ENCODE assay signal across 8 cellular contexts in the genomic region with DNA sequence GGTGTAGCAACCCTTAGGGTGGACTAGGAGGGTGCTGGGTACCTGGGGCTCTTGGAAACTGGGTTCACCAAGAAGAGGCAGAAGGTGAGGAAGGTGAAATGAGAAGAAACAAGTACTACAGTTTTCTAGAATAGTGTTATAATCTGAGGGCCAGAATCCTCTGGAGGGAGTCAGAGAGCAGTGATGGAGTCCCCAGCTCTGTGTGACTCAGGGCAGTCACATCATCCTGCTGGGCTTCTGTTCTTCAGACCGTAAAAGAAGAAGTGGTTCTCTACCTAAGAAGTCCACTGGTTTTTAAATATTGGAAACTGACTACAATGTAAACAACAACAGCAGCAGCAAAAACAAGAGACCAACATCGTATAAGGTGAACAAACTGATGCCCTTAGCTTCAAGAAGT.
A peak's percentile ranks its signal among the peaks of the same experiment; 100 is the strongest.
DNase-seq lines count a peak whose midpoint lies in the region; ATAC-seq and TF ChIP-seq lines count a peak whose summit lies in the region.

No MANE protein-coding gene starts in this region.

- H3K4me1 ChIP-seq in Caco-2 (no peaks in the 10 kb centered on the region; the same call in 1 of the 2 replicates), left lung (peaks cover 16 to 24% of the 10 kb centered on the region in 2 donors)

- CTCF ChIA-PET in CD4-positive, alpha-beta T cell (lab: Charles Lee) = interaction anchor here (0.6 to 1.5 kb wide), 5 partner anchors 12 to 412 kb away, joined by 3 to 7 read pairs (median 3); no protein-coding TSS in a partner anchor
- CTCF ChIA-PET in Caco-2 (lab: Charles Lee) = interaction anchor here (0.5 to 1.6 kb wide), 4 partner anchors 9 to 413 kb away, joined by 3 to 7 read pairs (median 3); no protein-coding TSS in a partner anchor

- peak; percentile 50 for ATAC-seq in CD4-positive, alpha-beta T cell (ENCODE audit: poor library complexity)
- ATAC-seq in GM19328 (IDR thresholded peaks at IDR 0.05; ENCODE audit: unreplicated experiment) (peak; percentile 61), left lung (no peak)

- no TSS peak for BruUV-seq in Caco-2 (replicated peaks; lab: Mats Ljungman, UMichigan)

- H3K9me3 ChIP-seq in CD4-positive, alpha-beta T cell (ENCODE audit: control insufficient read depth, low read length) = no peaks in the 10 kb centered on the region
- H3K9me3 ChIP-seq in Caco-2 (no peaks in the 10 kb centered on the region), left lung (no peaks in the 10 kb centered on the region)

- DNase-seq in CD4-positive, alpha-beta T cell = peak in 5 of 10 experiments; percentile 16 to 43 (median 19)
- DNase-seq in SW480 (ENCODE audit: low spot score) = peak; percentile 21
- peak; percentile 39 for DNase-seq in iPS-NIHi7 (ENCODE audit: extremely low spot score)
- no peak for DNase-seq in NAMALWA (ENCODE audit: low spot score)
- DNase-seq in Caco-2 = no peak
- DNase-seq in left lung = no peak
- no peak for DNase-seq in DMS79 (lab: John Stamatoyannopoulos, UW)

- POLR2A ChIA-PET in CD4-positive, alpha-beta T cell (lab: Charles Lee) = no interaction called here
- POLR2A ChIA-PET in Caco-2 (lab: Charles Lee) = no interaction called here

- no peaks in the 10 kb centered on the region for H3K9me3 Mint-ChIP-seq in CD4-positive, alpha-beta T cell
- H3K9me3 Mint-ChIP-seq in Caco-2 (ENCODE audit: unreplicated experiment) = no peaks in the 10 kb centered on the region

- H3K27ac Mint-ChIP-seq in CD4-positive, alpha-beta T cell = no peak overlapping the region
- H3K27ac Mint-ChIP-seq in Caco-2 (ENCODE audit: unreplicated experiment) = no peak overlapping the region

- intact Hi-C loops in CD4-positive, alpha-beta T cell (cut with DNase I, micrococcal nuclease) = loop anchor here (1.0 to 10.0 kb wide), 5 partner anchors 223 to 1038 kb away; no protein-coding TSS in a partner anchor
- intact Hi-C loops in Caco-2 (cut with micrococcal nuclease; ENCODE audit: unreplicated experiment) = no loop called here
- intact Hi-C loops in left lung (cut with DNase I) = loop anchor here in 1 of 2 donors (10.0 kb wide), 1 partner anchor 171 kb away; no protein-coding TSS in a partner anchor

- TF ChIP-seq CTCF in CD4-positive, alpha-beta T cell (IDR thresholded peaks at IDR 0.05) = peak; percentile 64
- TF ChIP-seq CTCF in Caco-2 (IDR thresholded peaks at IDR 0.05; ENCODE audit: insufficient read depth in 1 of 2, low read depth in 1 of 2, low read length in 1 of 2, severe bottlenecking in 1 of 2, unreplicated experiment in 1 of 2) (peak in 1 of 2 experiments; percentile 42), left lung (IDR thresholded peaks at IDR 0.05) (no peak)

- no peaks in the 10 kb centered on the region for H3K36me3 ChIP-seq in Caco-2 (ENCODE audit: control insufficient read depth, insufficient read depth, low read length)
- H3K36me3 ChIP-seq in left lung = no peaks in the 10 kb centered on the region

- H3K27me3 ChIP-seq in CD4-positive, alpha-beta T cell (ENCODE audit: control insufficient read depth, insufficient read depth, low read length) = no peaks in the 10 kb centered on the region
- H3K27me3 ChIP-seq in Caco-2 (replicated peaks; ENCODE audit: control insufficient read depth, insufficient read depth, low read length) (no peaks in the 10 kb centered on the region), left lung (no peaks in the 10 kb centered on the region)

- peak overlapping the region; percentile 63 for H3K4me3 Mint-ChIP-seq in CD4-positive, alpha-beta T cell
- no peak overlapping the region for H3K4me3 Mint-ChIP-seq in Caco-2 (ENCODE audit: unreplicated experiment)

- H3K36me3 Mint-ChIP-seq in CD4-positive, alpha-beta T cell (ENCODE audit: low read depth) = no peaks in the 10 kb centered on the region
- no peaks in the 10 kb centered on the region for H3K36me3 Mint-ChIP-seq in Caco-2 (ENCODE audit: insufficient read depth, unreplicated experiment)

- no peak overlapping the region for H3K4me3 ChIP-seq in Caco-2 (ENCODE audit: low read depth, low read length)
- no peak overlapping the region for H3K4me3 ChIP-seq in left lung

- H3K27ac ChIP-seq in CD4-positive, alpha-beta T cell (ENCODE audit: low read depth, low read length) = no peak overlapping the region
- no peak overlapping the region for H3K27ac ChIP-seq in left lung

- no peaks in the 10 kb centered on the region for H3K27me3 Mint-ChIP-seq in CD4-positive, alpha-beta T cell
- no peaks in the 10 kb centered on the region for H3K27me3 Mint-ChIP-seq in Caco-2 (ENCODE audit: insufficient read depth, unreplicated experiment)

- H3K4me1 Mint-ChIP-seq in CD4-positive, alpha-beta T cell (ENCODE audit: low read depth) = peaks cover 36% of the 10 kb centered on the region
- no peaks in the 10 kb centered on the region for H3K4me1 Mint-ChIP-seq in Caco-2 (ENCODE audit: low read depth, unreplicated experiment)

Comparison
In these comparisons a context has a peak if more than half of its experiments do, and no peak if none do; other contexts are left out.
1. DNase-seq: peak in SW480 (single experiment) and iPS-NIHi7 (single experiment); none in NAMALWA (single experiment), Caco-2 (0 of 2), left lung (0 of 2) and DMS79 (single experiment).